Comparison of ENCODE assay signal across 19 cellular contexts in genomic region chr5:88682797-88683496, GRCh38.
DNase-seq lines count a peak whose midpoint lies in the region; ATAC-seq, FAIRE-seq and TF ChIP-seq lines count a peak whose summit lies in the region.
"Had no signal": no experiment of that assay in that cellular context is flagged by ENCODE, and none has a peak within 500 bp of the region (broad histone marks: within the 10 kb centered on the region; RNA-seq: fewer than 3 reads in every experiment).

No MANE protein-coding gene starts in this region.

- peak; percentile 44 for FAIRE-seq in GM18507 (lab: Jason Lieb, UNC)
- FAIRE-seq in GM12878 (lab: Jason Lieb, UNC): no peak
- FAIRE-seq: keratinocyte had no signal

- DNase-seq in GM18507 (ENCODE audit: extremely low spot score, insufficient read length, low read depth) (no peak), GM12878 (ENCODE audit: low read depth, low spot score) (no peak), neural crest cell (ENCODE audit: low read depth, low spot score) (no peak), endodermal cell (no peak), occipital lobe (lab: John Stamatoyannopoulos, UW) (no peak)
- DNase-seq: activated CD8-positive, alpha-beta T cell treated with anti-CD3 and anti-CD28 coated beads, Interleukin-2, amount 10 ng/mL, durations not matched to agents 7 days and 5 days; activated T-cell treated with anti-CD3 and anti-CD28 coated beads, Interleukin-2, amount 50 U/mL, for 48 hours; mesenchymal stem cell; NCI-H1694 treated with DMSO at 0.1 percent for 48 hours; psoas muscle; stimulated activated CD4-positive, alpha-beta T cell treated with anti-CD3 and anti-CD28 coated beads, Interleukin-4, amount 100 ng/mL, for 24 hours had no signal

- no peaks in the 10 kb centered on the region for H3K36me3 Mint-ChIP-seq in neural crest cell (ENCODE audit: low read depth)
- H3K36me3 Mint-ChIP-seq in endodermal cell (ENCODE audit: low read depth): no peaks in the 10 kb centered on the region

- H3K4me3 Mint-ChIP-seq in neural crest cell (peak overlapping the region; percentile 70), endodermal cell (no peak overlapping the region)

- H3K4me1 ChIP-seq in HUES6 (ENCODE audit: control insufficient read depth, insufficient read depth, low read length) (peaks cover 41% of the 10 kb centered on the region), GM12878 (ENCODE audit: control insufficient read depth, insufficient read depth, low read length) (no peaks in the 10 kb centered on the region), endodermal cell (ENCODE audit: control insufficient read depth, insufficient read depth, low read length) (no peaks in the 10 kb centered on the region)
- H3K4me1 ChIP-seq: BLaER1 had no signal

- peaks cover 24% of the 10 kb centered on the region for H3K4me1 Mint-ChIP-seq in neural crest cell
- H3K4me1 Mint-ChIP-seq in endodermal cell: peaks cover 7% of the 10 kb centered on the region

- H3K27ac Mint-ChIP-seq in neural crest cell (ENCODE audit: unreplicated experiment) (no peak overlapping the region), endodermal cell (no peak overlapping the region)
- H3K27ac Mint-ChIP-seq: activated CD8-positive, alpha-beta T cell treated with anti-CD3 and anti-CD28 coated beads, Interleukin-2, amount 10 ng/mL, durations not matched to agents 7 days and 5 days had no signal

- TF ChIP-seq CTCF in GM12878 (IDR thresholded peaks at IDR 0.05 in 2 of 3, conservative IDR thresholded peaks at IDR 0.05 in 1 of 3; ENCODE audit: control insufficient read depth in 2 of 3, extremely low read depth in 1 of 3, insufficient read depth in 1 of 3, low read depth in 3 of 3, low read length in 3 of 3): no peak
- TF ChIP-seq CTCF in neural crest cell (conservative IDR thresholded peaks at IDR 0.05): no peak
- no peak for TF ChIP-seq CTCF in endodermal cell (conservative IDR thresholded peaks at IDR 0.05)

- no peaks in the 10 kb centered on the region for H3K79me2 ChIP-seq in GM12878 (ENCODE audit: control insufficient read depth, insufficient read depth, low read length)

- H3K4me3 ChIP-seq in HUES6 (ENCODE audit: low read depth, low read length): peak overlapping the region; percentile 59; the same call in 1 of the 2 replicates
- no peak overlapping the region for H3K4me3 ChIP-seq in GM12878
- no peak overlapping the region for H3K4me3 ChIP-seq in endodermal cell (ENCODE audit: low read length)
- H3K4me3 ChIP-seq: BLaER1, cardiac muscle cell, psoas muscle, smooth muscle cell had no signal

- H3K36me3 ChIP-seq in HUES6 (ENCODE audit: control insufficient read depth, insufficient read depth, low read length): no peaks in the 10 kb centered on the region
- H3K36me3 ChIP-seq in GM12878 (ENCODE audit: control insufficient read depth in 2 of 2, insufficient read depth in 2 of 2, low read length in 1 of 2): no peaks in the 10 kb centered on the region
- no peaks in the 10 kb centered on the region for H3K36me3 ChIP-seq in endodermal cell (ENCODE audit: control insufficient read depth, insufficient read depth, low read length)
- H3K36me3 ChIP-seq: BLaER1, cardiac muscle cell, esophagus muscularis mucosa had no signal

- H3K9me3 Mint-ChIP-seq in neural crest cell (no peaks in the 10 kb centered on the region), endodermal cell (no peaks in the 10 kb centered on the region)

- POLR2A ChIA-PET in GM12878 (lab: Charles Lee): no interaction called here

- SMC1A ChIA-PET in GM12878 (lab: Charles Lee; ENCODE audit: uncharacterized antibody, unreplicated experiment): interaction anchor here (0.6 to 3.3 kb wide), 4 partner anchors 7 to 902 kb away, joined by 3 to 18 read pairs (median 4); no protein-coding TSS in a partner anchor

- H3K27ac ChIP-seq in HUES6 (ENCODE audit: low read depth, low read length) (no peak overlapping the region), GM12878 (ENCODE audit: control insufficient read depth, insufficient read depth) (no peak overlapping the region), endodermal cell (ENCODE audit: low read depth, low read length) (no peak overlapping the region)
- H3K27ac ChIP-seq: BLaER1, cardiac muscle cell, esophagus muscularis mucosa, psoas muscle, VCaP had no signal

- H3K4me2 ChIP-seq in GM12878 (ENCODE audit: control insufficient read depth, insufficient read depth): peak overlapping the region; percentile 12; the same call in 1 of the 2 replicates
- H3K4me2 ChIP-seq: BLaER1 had no signal

- ATAC-seq in GM12878 (no peak), HG03159 (IDR thresholded peaks at IDR 0.05; ENCODE audit: unreplicated experiment) (no peak)

- in situ Hi-C loops in GM12878 (cut with MboI): loop anchor here (10.0 kb wide), 1 partner anchor 1268 kb away; the partner anchor contains the start of gene CCNH

- no TSS peak for BruUV-seq in GM12878 (replicated peaks; lab: Mats Ljungman, UMichigan)

- TF ChIP-seq EP300 in GM12878 (IDR thresholded peaks at IDR 0.05; ENCODE audit: borderline replicate concordance in 1 of 2, control insufficient read depth in 1 of 2, low read depth in 2 of 2, low read length in 2 of 2): no peak

- RAD21 ChIA-PET in GM12878 (lab: Charles Lee; ENCODE audit: unreplicated experiment): interaction anchor here (1.9 to 3.0 kb wide), 2 partner anchors 8 to 902 kb away, joined by 5 to 13 read pairs; no protein-coding TSS in a partner anchor

- WGBS in GM12878 (ENCODE audit: insufficient coverage, insufficient replicate concordance, low lambda C conversion rate, missing lambda C conversion rate): 14% methylated on average over 9 of the region's 9 CpGs
- 10 to 18% methylated on average over 7 to 8 of the region's 9 CpGs for WGBS in endodermal cell (ENCODE audit: insufficient coverage in 1 of 2, insufficient read length in 1 of 2), 2 experiments

- H2AFZ ChIP-seq in GM12878 (ENCODE audit: control insufficient read depth, low read depth, low read length): no peak overlapping the region

- H4K20me1 ChIP-seq in GM12878 (ENCODE audit: control insufficient read depth, insufficient read depth): peaks cover 2% of the 10 kb centered on the region; the same call in 1 of the 2 replicates

- TF ChIP-seq RAD21 in GM12878 (IDR thresholded peaks at IDR 0.05; ENCODE audit: insufficient read depth, low read depth, low read length): no peak

- CTCF ChIA-PET in GM12878 (lab: Yijun Ruan, JAX): interaction anchor here (0.8 to 3.4 kb wide), 10 partner anchors 9 to 904 kb away, joined by 3 to 33 read pairs (median 4); no protein-coding TSS in a partner anchor

- H3K9me3 ChIP-seq in HUES6 (ENCODE audit: control insufficient read depth, insufficient read depth, low read depth, low read length) (no peaks in the 10 kb centered on the region), GM12878 (replicated peaks; ENCODE audit: control insufficient read depth, insufficient read depth, low read length) (no peaks in the 10 kb centered on the region), endodermal cell (ENCODE audit: control insufficient read depth, low read length) (no peaks in the 10 kb centered on the region)
- H3K9me3 ChIP-seq: esophagus muscularis mucosa, psoas muscle had no signal

- TF ChIP-seq POLR2A in GM12878 (IDR thresholded peaks at IDR 0.05; ENCODE audit: low read depth, low read length): no peak

- H3K27me3 ChIP-seq in HUES6 (ENCODE audit: control insufficient read depth, insufficient read depth, low read length) (peaks cover 100% of the 10 kb centered on the region), GM12878 (replicated peaks in 1 of 2; ENCODE audit: control insufficient read depth in 2 of 2, insufficient read depth in 2 of 2, low read length in 1 of 2) (peaks cover 20 to 36% of the 10 kb centered on the region in 2 experiments), endodermal cell (ENCODE audit: control insufficient read depth, insufficient read depth, low read length, poor library complexity, severe bottlenecking) (peaks cover 100% of the 10 kb centered on the region)

- H3K27me3 Mint-ChIP-seq in neural crest cell (ENCODE audit: low read depth) (peaks cover 99% of the 10 kb centered on the region), endodermal cell (ENCODE audit: insufficient read depth) (peaks cover 99% of the 10 kb centered on the region)

- intact Hi-C loops in GM12878 (cut with micrococcal nuclease; ENCODE audit: unreplicated experiment): no loop called here

- H3K9ac ChIP-seq in HUES6 (ENCODE audit: low read length): no peak overlapping the region
- no peak overlapping the region for H3K9ac ChIP-seq in GM12878 (ENCODE audit: control insufficient read depth, insufficient read depth, low read length)
- no peak overlapping the region for H3K9ac ChIP-seq in endodermal cell (ENCODE audit: extremely low read depth, low read length, poor library complexity, severe bottlenecking)
- H3K9ac ChIP-seq: BLaER1 had no signal

TF ChIP-seq in GM12878, 131 proteins besides CTCF, POLR2A, EP300 and RAD21:
- TF ChIP-seq NBN (IDR thresholded peaks at IDR 0.05) (no peak), KLF5 (IDR thresholded peaks at IDR 0.05; ENCODE audit: partially characterized antibody) (no peak), MLLT1 (IDR thresholded peaks at IDR 0.05) (no peak)
